33 cellular contexts compared by ENCODE assay signal in genomic region chr18:71743634-71744033, GRCh38.
"Had no signal": no experiment of that assay in that cellular context is flagged by ENCODE, and none has a peak within 500 bp of the region (broad histone marks: within the 10 kb centered on the region; RNA-seq: fewer than 3 reads in every experiment).

No MANE protein-coding gene starts in this region.

- H3K27me3 Mint-ChIP-seq: activated CD4-positive, alpha-beta T cell treated with anti-CD3 and anti-CD28 coated beads for 36 hours; activated CD4-positive, alpha-beta T cell treated with anti-CD3 and anti-CD28 coated beads, Interleukin-2, amount 10 ng/mL, durations not matched to agents 7 days and 5 days; activated naive CD4-positive, alpha-beta T cell treated with anti-CD3 and anti-CD28 coated beads, Interleukin-2, amount 50 U/mL, for 24 hours; activated naive CD8-positive, alpha-beta T cell treated with anti-CD3 and anti-CD28 coated beads, Interleukin-2, amount 10 ng/mL, durations not matched to agents 7 days and 5 days; activated T-cell treated with anti-CD3 and anti-CD28 coated beads, Interleukin-2, amount 50 U/mL, for 24 hours had no signal

- H3K4me1 ChIP-seq: body of pancreas, SJCRH30 had no signal

- H3K27ac Mint-ChIP-seq: activated CD4-positive, alpha-beta T cell treated with anti-CD3 and anti-CD28 coated beads for 36 hours; activated CD4-positive, alpha-beta T cell treated with anti-CD3 and anti-CD28 coated beads, Interleukin-2, amount 10 ng/mL, durations not matched to agents 7 days and 5 days; activated CD8-positive, alpha-beta T cell treated with anti-CD3 and anti-CD28 coated beads, Interleukin-2, amount 10 ng/mL, durations not matched to agents 7 days and 5 days; activated naive CD4-positive, alpha-beta T cell treated with anti-CD3 and anti-CD28 coated beads, Interleukin-2, amount 50 U/mL, for 24 hours; activated naive CD8-positive, alpha-beta T cell treated with anti-CD3 and anti-CD28 coated beads, Interleukin-2, amount 10 ng/mL, durations not matched to agents 7 days and 5 days; activated T-cell treated with anti-CD3 and anti-CD28 coated beads, Interleukin-2, amount 50 U/mL, for 24 hours; activated T-helper 2 cell treated with anti-CD3 and anti-CD28 coated beads, Interferon-gamma antibody, Interleukin-2, Interleukin-4, amounts not matched to agents 10 μg/mL and 5 μg/mL and 100 μg/mL, durations not matched to agents 14 hours and 24 hours and 36 hours; T-helper 1 cell treated with Interleukin-12 subunit alpha and Interleukin-12 subunit beta and Interleukin-4 antibody, amounts not matched to agents 30 μg/mL and 1 μg/mL, for 36 hours; T-helper 2 cell treated with Interferon-gamma antibody and Interleukin-4, amounts not matched to agents 5 μg/mL and 100 μg/mL, for 36 hours; WTC11 had no signal

- H3K27ac ChIP-seq: body of pancreas, SJCRH30, SK-N-MC had no signal

- H3K27me3 ChIP-seq: body of pancreas, SJCRH30 had no signal

- H3K4me3 ChIP-seq: body of pancreas, SJCRH30, SK-N-MC had no signal

- H3K4me1 Mint-ChIP-seq: activated CD4-positive, alpha-beta T cell treated with anti-CD3 and anti-CD28 coated beads for 36 hours; activated CD4-positive, alpha-beta T cell treated with anti-CD3 and anti-CD28 coated beads, Interleukin-2, amount 10 ng/mL, durations not matched to agents 7 days and 5 days; activated naive CD4-positive, alpha-beta T cell treated with anti-CD3 and anti-CD28 coated beads, Interleukin-2, amount 50 U/mL, for 24 hours; activated naive CD8-positive, alpha-beta T cell treated with anti-CD3 and anti-CD28 coated beads, Interleukin-2, amount 10 ng/mL, durations not matched to agents 7 days and 5 days; WTC11 had no signal

- H3K9me3 Mint-ChIP-seq: activated CD4-positive, alpha-beta T cell treated with anti-CD3 and anti-CD28 coated beads, Interleukin-2, amount 10 ng/mL, durations not matched to agents 7 days and 5 days; activated naive CD4-positive, alpha-beta T cell treated with anti-CD3 and anti-CD28 coated beads, Interleukin-2, amount 50 U/mL, for 24 hours; T-helper 1 cell treated with Interleukin-12 subunit alpha and Interleukin-12 subunit beta and Interleukin-4 antibody, amounts not matched to agents 30 μg/mL and 1 μg/mL, for 36 hours had no signal

- ATAC-seq: activated CD4-positive, alpha-beta T cell treated with anti-CD3 and anti-CD28 coated beads for 36 hours; activated CD4-positive, CD25-positive, alpha-beta regulatory T cell treated with anti-CD3 and anti-CD28 coated beads, Interleukin-2, amount 50 U/mL, for 24 hours; activated CD8-positive, alpha-beta T cell treated with anti-CD3 and anti-CD28 coated beads, Interleukin-2, amount 10 ng/mL, durations not matched to agents 7 days and 5 days; body of pancreas; Panc1; WTC11 had no signal

- H3K9me3 ChIP-seq: body of pancreas, SJCRH30 had no signal

- H3K36me3 Mint-ChIP-seq: activated naive CD4-positive, alpha-beta T cell treated with anti-CD3 and anti-CD28 coated beads, Interleukin-2, amount 50 U/mL, for 24 hours; activated naive CD8-positive, alpha-beta T cell treated with anti-CD3 and anti-CD28 coated beads, Interleukin-2, amount 10 ng/mL, durations not matched to agents 7 days and 5 days had no signal

- H3K36me3 ChIP-seq: SJCRH30 had no signal

- H3K4me3 Mint-ChIP-seq: activated CD4-positive, alpha-beta T cell treated with anti-CD3 and anti-CD28 coated beads for 36 hours; activated CD4-positive, alpha-beta T cell treated with anti-CD3 and anti-CD28 coated beads, Interleukin-2, amount 10 ng/mL, durations not matched to agents 7 days and 5 days; activated CD8-positive, alpha-beta T cell treated with anti-CD3 and anti-CD28 coated beads, Interleukin-2, amount 10 ng/mL, durations not matched to agents 7 days and 5 days; activated naive CD4-positive, alpha-beta T cell treated with anti-CD3 and anti-CD28 coated beads, Interleukin-2, amount 50 U/mL, for 24 hours; activated naive CD8-positive, alpha-beta T cell treated with anti-CD3 and anti-CD28 coated beads, Interleukin-2, amount 10 ng/mL, durations not matched to agents 7 days and 5 days; activated T-cell treated with anti-CD3 and anti-CD28 coated beads, Interleukin-2, amount 50 U/mL, for 24 hours; T-helper 1 cell treated with Interleukin-12 subunit alpha and Interleukin-12 subunit beta and Interleukin-4 antibody, amounts not matched to agents 30 μg/mL and 1 μg/mL, for 36 hours; T-helper 2 cell treated with Interferon-gamma antibody and Interleukin-4, amounts not matched to agents 5 μg/mL and 100 μg/mL, for 36 hours; WTC11 had no signal

- DNase-seq: activated CD4-positive, alpha-beta T cell treated with anti-CD3 and anti-CD28 coated beads for 36 hours; activated CD4-positive, alpha-beta T cell treated with anti-CD3 and anti-CD28 coated beads, Interleukin-2, amount 10 ng/mL, durations not matched to agents 7 days and 5 days; activated CD4-positive, alpha-beta T cell treated with anti-CD3 and anti-CD28 coated beads, Interleukin-2, amount 50 U/mL, for 48 hours; activated CD8-positive, alpha-beta T cell treated with anti-CD3 and anti-CD28 coated beads, Interleukin-2, amount 10 ng/mL, durations not matched to agents 7 days and 5 days; activated gamma-delta T cell; activated naive CD4-positive, alpha-beta T cell treated with Interleukin-2 at 50 U/mL for 16 hours; activated naive CD8-positive, alpha-beta T cell treated with anti-CD3 and anti-CD28 coated beads, Interleukin-2, amount 10 ng/mL, durations not matched to agents 7 days and 5 days; activated T-cell treated with anti-CD3 and anti-CD28 coated beads, Interleukin-2, amount 50 U/mL, for 24 hours; amygdala; body of pancreas; caudate nucleus; cerebellar nuclear complex; KG1; NCI-H1105; NCI-H1417 treated with DMSO at 0.1 percent for 48 hours; NCI-H187 treated with DMSO at 0.1 percent for 48 hours; NCI-H2081; NCI-H2171 treated with DMSO at 0.1 percent for 48 hours; NCI-H2227 treated with DMSO at 0.1 percent for 48 hours; NCI-H446; NCI-H510A treated with DMSO at 0.1 percent for 48 hours; NCI-H526 treated with DMSO at 0.1 percent for 48 hours; NCI-H774; SHP77; SJCRH30 had no signal
